ENCODE assay signal across 12 cellular contexts in the genomic region with DNA sequence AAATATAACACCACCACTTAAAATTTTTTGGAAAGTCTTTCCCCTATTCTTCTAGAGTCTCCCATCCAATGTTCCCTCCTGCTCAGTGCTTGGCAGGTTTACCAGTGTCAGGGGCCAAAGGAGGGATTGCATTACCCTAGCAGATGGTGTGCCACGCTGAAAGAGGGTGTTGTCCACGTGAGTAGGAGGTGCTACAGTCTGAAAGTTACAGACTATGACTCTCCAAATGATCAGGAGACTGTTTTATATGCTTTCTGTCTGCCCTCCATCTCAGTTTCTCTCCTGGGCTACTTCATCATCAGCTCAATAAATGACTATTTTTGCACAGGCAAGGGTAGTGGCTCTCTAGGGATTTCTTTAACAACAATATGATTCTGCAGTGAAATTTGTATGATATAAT. TPM values are rescaled to one million over a fixed set of nuclear protein-coding genes. Genes with fewer than 3 reads are reported as not detected.
DNase-seq lines count a peak whose midpoint lies in the region; FAIRE-seq and TF ChIP-seq lines count a peak whose summit lies in the region.
"Had no signal": no experiment of that assay in that cellular context is flagged by ENCODE, and none has a peak within 500 bp of the region (broad histone marks: within the 10 kb centered on the region; RNA-seq: fewer than 3 reads in every experiment).

No MANE protein-coding gene starts in this region.

- no peak for TF ChIP-seq POLR2A in GM12891 (IDR thresholded peaks at IDR 0.05; ENCODE audit: low read depth, low read length)

- H3K9ac ChIP-seq in BLaER1, result 0 out of 2 replicates have a peak overlapping the region, but pooled peaks have one; percentile 29

- peak overlapping the region; percentile 7; the same call in 1 of the 2 replicates for H3K4me2 ChIP-seq in BLaER1

- H3K27me3 ChIP-seq in BLaER1, result no peaks in the 10 kb centered on the region

- no peak overlapping the region for H3K4me3 ChIP-seq in BLaER1

- no peak overlapping the region for H3K27ac ChIP-seq in BLaER1

- H3K9me3 ChIP-seq in BLaER1, result no peaks in the 10 kb centered on the region

- H3K36me3 ChIP-seq in BLaER1, result peaks cover 82% of the 10 kb centered on the region

- H3K4me1 ChIP-seq in BLaER1, result peaks cover 9% of the 10 kb centered on the region; the same call in 1 of the 2 replicates

- peak; percentile 80 for DNase-seq in NCI-H2196 (lab: John Stamatoyannopoulos, UW; ENCODE audit: unreplicated experiment)
- DNase-seq in cerebellum (ENCODE audit: low spot score), result peak; percentile 65
- peak; percentile 80 for DNase-seq in myocyte (ENCODE audit: low read depth)
- no peak for DNase-seq in GM19240 (ENCODE audit: insufficient read length, low spot score)
- DNase-seq in kidney tubule cell (ENCODE audit: low spot score), result no peak
- DNase-seq in central memory CD4-positive, alpha-beta T cell, result no peak
- no peak for DNase-seq in GM12891 (ENCODE audit: insufficient read length, low spot score)
- DNase-seq: activated naive CD8-positive, alpha-beta T cell treated with anti-CD3 and anti-CD28 coated beads, Interleukin-2, amount 10 ng/mL, durations not matched to agents 7 days and 5 days; DMS79 treated with DMSO at 0.1 percent for 48 hours; kidney had no signal

- H4K20me1 ChIP-seq in BLaER1, result no peaks in the 10 kb centered on the region

- FAIRE-seq in GM12891 (lab: Jason Lieb, UNC), result no peak
- FAIRE-seq: kidney had no signal

TF ChIP-seq in GM12891, 5 proteins besides CTCF, POLR2A, EP300 and RAD21:
- no peak for TF ChIP-seq POU2F2 (IDR thresholded peaks at IDR 0.05; ENCODE audit: low read depth, low read length)
- no peak for TF ChIP-seq PAX5 (IDR thresholded peaks at IDR 0.05; ENCODE audit: insufficient read depth, low read length, severe bottlenecking)
- no peak for TF ChIP-seq TAF1 (IDR thresholded peaks at IDR 0.05; ENCODE audit: low read depth, low read length)

RNA-seq across cellular contexts. Expression of a gene that starts 31.3 kb away (rescaled TPM):
- 0.27 TPM for total RNA-seq in cerebellum
- total RNA-seq in myocyte, result 0.99 and 2.8 TPM in 2 replicates
- 10.6 TPM for polyA plus RNA-seq in myocyte (2012)
- polyA plus RNA-seq in GM12891 (2012; ENCODE audit: low read depth, missing spikeins), result 0.05 TPM
- total RNA-seq: activated naive CD8-positive, alpha-beta T cell treated with anti-CD3 and anti-CD28 coated beads, Interleukin-2, amount 10 ng/mL, durations not matched to agents 7 days and 5 days; SK-MEL-5 had no signal

RNA-seq across cellular contexts. Expression of a gene that starts 58.2 kb away (rescaled TPM):
- total RNA-seq in cerebellum, result 54.3 TPM
- total RNA-seq in myocyte, result 40.9 and 53.4 TPM in 2 replicates
- 33.8 TPM for polyA plus RNA-seq in myocyte (2012)
- 39.0 TPM for polyA plus RNA-seq in GM12891 (2012; ENCODE audit: low read depth, missing spikeins)

Comparison
In these comparisons a context has a peak if more than half of its experiments do, and no peak if none do; other contexts are left out.
1. DNase-seq: peak in NCI-H2196 (single experiment), cerebellum (single experiment) and myocyte (single experiment); none in GM19240 (single experiment), kidney tubule cell (single experiment), central memory CD4-positive, alpha-beta T cell (single experiment) and GM12891 (single experiment).